14 cellular contexts compared by ENCODE assay signal in the genomic region with DNA sequence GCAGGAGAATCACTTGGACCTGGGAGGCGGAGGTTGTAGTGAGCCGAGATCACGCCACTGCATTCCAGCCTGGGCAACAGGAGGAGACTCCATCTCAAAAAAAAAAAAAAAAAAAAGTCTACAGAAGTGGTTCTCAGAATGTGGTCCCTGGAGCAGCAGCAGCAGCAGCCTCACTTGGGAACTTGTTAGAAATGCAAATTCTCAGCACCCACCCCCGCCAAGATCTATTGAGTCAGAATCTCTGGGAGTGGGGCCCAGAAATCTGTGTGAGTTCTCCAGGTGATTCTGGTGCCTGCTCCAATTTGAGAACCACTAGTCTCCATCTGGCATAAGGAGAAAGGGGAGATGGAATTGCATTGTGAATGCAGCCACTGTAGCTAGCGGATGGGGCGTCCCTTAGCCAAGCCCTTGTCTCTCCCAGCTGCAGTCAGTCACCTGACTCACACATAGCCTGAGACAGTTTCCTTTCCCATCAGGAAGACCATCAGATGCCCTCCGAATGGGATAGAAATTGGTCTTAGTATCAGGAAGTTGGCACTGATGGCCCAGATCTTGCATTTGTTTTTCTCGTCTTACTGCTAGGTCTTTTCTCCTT. TPM values are rescaled to one million over a fixed set of nuclear protein-coding genes. Genes with fewer than 3 reads are reported as not detected.
DNase-seq lines count a peak whose midpoint lies in the region; ATAC-seq and TF ChIP-seq lines count a peak whose summit lies in the region.
"Had no signal": no experiment of that assay in that cellular context is flagged by ENCODE, and none has a peak within 500 bp of the region (broad histone marks: within the 10 kb centered on the region; RNA-seq: fewer than 3 reads in every experiment).

No MANE protein-coding gene starts in this region.

- ATAC-seq in GM23338 = peak; percentile 80

- TF ChIP-seq CTCF in GM23338 (conservative IDR thresholded peaks at IDR 0.05; ENCODE audit: low read depth in 2 of 2) (no peak), dorsolateral prefrontal cortex (IDR thresholded peaks at IDR 0.05 in 54 of 56, conservative IDR thresholded peaks at IDR 0.05 in 2 of 56; ENCODE audit: low read depth in 1 of 56, partially characterized antibody in 56 of 56) (no peak)

- H3K27me3 ChIP-seq in GM23338 (ENCODE audit: insufficient read depth) (no peaks in the 10 kb centered on the region), dorsolateral prefrontal cortex (no peaks in the 10 kb centered on the region)
- H3K27me3 ChIP-seq: BLaER1 treated with 17β-estradiol and CSF1 and Interleukin-3, amounts not matched to agents 10 nM and 100 nM had no signal

- peak overlapping the region; percentile 40 for H2AFZ ChIP-seq in GM23338

- H3K4me3 Mint-ChIP-seq in GM23338 = no peak overlapping the region
- H3K4me3 Mint-ChIP-seq: CD4-positive, alpha-beta T cell had no signal

- H3K79me2 ChIP-seq in GM23338 (replicated peaks; ENCODE audit: insufficient read depth) = no peaks in the 10 kb centered on the region

- peaks cover 1% of the 10 kb centered on the region for H3K27me3 Mint-ChIP-seq in GM23338 (ENCODE audit: insufficient read depth, low read depth, poor library complexity)

- DNase-seq in GM23338 (ENCODE audit: low spot score) = no peak
- DNase-seq in dorsolateral prefrontal cortex = peak in 6 of 10 donors; percentile 41 to 85 (median 58)
- peak; percentile 25 for DNase-seq in inferior parietal cortex (ENCODE audit: extremely low spot score)
- DNase-seq in pons (ENCODE audit: low spot score) = peak; percentile 11
- no peak for DNase-seq in C1 segment of cervical spinal cord (lab: John Stamatoyannopoulos, UW)
- no peak for DNase-seq in ureter (ENCODE audit: low spot score)
- no peak for DNase-seq in DMS79 treated with DMSO at 0.1 percent for 48 hours (lab: John Stamatoyannopoulos, UW)
- DNase-seq: ACHN; CD4-positive, alpha-beta T cell; DMS79; EL; GOT3 had no signal

- no peaks in the 10 kb centered on the region for H3K36me3 Mint-ChIP-seq in GM23338 (ENCODE audit: low read depth)

- no peak overlapping the region for H3K4me3 ChIP-seq in GM23338
- peak overlapping the region in 1 of 59 donors; percentile 12 for H3K4me3 ChIP-seq in dorsolateral prefrontal cortex
- H3K4me3 ChIP-seq: BLaER1 treated with 17β-estradiol and CSF1 and Interleukin-3, amounts not matched to agents 10 nM and 100 nM; HAP-1 had no signal

- no peaks in the 10 kb centered on the region for H3F3A ChIP-seq in GM23338 (replicated peaks; ENCODE audit: low read depth)

- H3K27ac ChIP-seq in GM23338 (ENCODE audit: low read depth) = no peak overlapping the region
- peak overlapping the region in 1 of 59 donors; percentile 21 for H3K27ac ChIP-seq in dorsolateral prefrontal cortex
- H3K27ac ChIP-seq: BLaER1 treated with 17β-estradiol and CSF1 and Interleukin-3, amounts not matched to agents 10 nM and 100 nM had no signal

- intact Hi-C loops in dorsolateral prefrontal cortex (cut with DNase I) = no loop called here

- no peaks in the 10 kb centered on the region for H3K36me3 ChIP-seq in GM23338 (ENCODE audit: insufficient read depth)
- H3K36me3 ChIP-seq: BLaER1 treated with 17β-estradiol and CSF1 and Interleukin-3, amounts not matched to agents 10 nM and 100 nM; HAP-1 had no signal

- H3K9me3 Mint-ChIP-seq in GM23338 = no peaks in the 10 kb centered on the region
- H3K9me3 Mint-ChIP-seq: CD4-positive, alpha-beta T cell had no signal

- peaks cover 14% of the 10 kb centered on the region for H3K4me1 ChIP-seq in GM23338 (ENCODE audit: insufficient read depth)
- H3K4me1 ChIP-seq: BLaER1 treated with 17β-estradiol and CSF1 and Interleukin-3, amounts not matched to agents 10 nM and 100 nM; HAP-1 had no signal

- peaks cover 15% of the 10 kb centered on the region for H3K4me1 Mint-ChIP-seq in GM23338

- H3K9me2 ChIP-seq in GM23338 (ENCODE audit: insufficient read depth) = no peaks in the 10 kb centered on the region; the same call in 1 of the 2 replicates

- H3K27ac Mint-ChIP-seq in GM23338 = no peak overlapping the region
- H3K27ac Mint-ChIP-seq: CD4-positive, alpha-beta T cell had no signal

- no peaks in the 10 kb centered on the region for H4K20me1 ChIP-seq in GM23338 (replicated peaks; ENCODE audit: insufficient read depth)
- H4K20me1 ChIP-seq: BLaER1 treated with 17β-estradiol and CSF1 and Interleukin-3, amounts not matched to agents 10 nM and 100 nM had no signal

- H3K4me2 ChIP-seq in GM23338 = peak overlapping the region; percentile 55; the same call in 1 of the 2 replicates
- H3K4me2 ChIP-seq: BLaER1 treated with 17β-estradiol and CSF1 and Interleukin-3, amounts not matched to agents 10 nM and 100 nM had no signal

TF ChIP-seq in GM23338, 12 proteins besides CTCF, POLR2A, EP300 and RAD21:
- TF ChIP-seq, protein P1, sequence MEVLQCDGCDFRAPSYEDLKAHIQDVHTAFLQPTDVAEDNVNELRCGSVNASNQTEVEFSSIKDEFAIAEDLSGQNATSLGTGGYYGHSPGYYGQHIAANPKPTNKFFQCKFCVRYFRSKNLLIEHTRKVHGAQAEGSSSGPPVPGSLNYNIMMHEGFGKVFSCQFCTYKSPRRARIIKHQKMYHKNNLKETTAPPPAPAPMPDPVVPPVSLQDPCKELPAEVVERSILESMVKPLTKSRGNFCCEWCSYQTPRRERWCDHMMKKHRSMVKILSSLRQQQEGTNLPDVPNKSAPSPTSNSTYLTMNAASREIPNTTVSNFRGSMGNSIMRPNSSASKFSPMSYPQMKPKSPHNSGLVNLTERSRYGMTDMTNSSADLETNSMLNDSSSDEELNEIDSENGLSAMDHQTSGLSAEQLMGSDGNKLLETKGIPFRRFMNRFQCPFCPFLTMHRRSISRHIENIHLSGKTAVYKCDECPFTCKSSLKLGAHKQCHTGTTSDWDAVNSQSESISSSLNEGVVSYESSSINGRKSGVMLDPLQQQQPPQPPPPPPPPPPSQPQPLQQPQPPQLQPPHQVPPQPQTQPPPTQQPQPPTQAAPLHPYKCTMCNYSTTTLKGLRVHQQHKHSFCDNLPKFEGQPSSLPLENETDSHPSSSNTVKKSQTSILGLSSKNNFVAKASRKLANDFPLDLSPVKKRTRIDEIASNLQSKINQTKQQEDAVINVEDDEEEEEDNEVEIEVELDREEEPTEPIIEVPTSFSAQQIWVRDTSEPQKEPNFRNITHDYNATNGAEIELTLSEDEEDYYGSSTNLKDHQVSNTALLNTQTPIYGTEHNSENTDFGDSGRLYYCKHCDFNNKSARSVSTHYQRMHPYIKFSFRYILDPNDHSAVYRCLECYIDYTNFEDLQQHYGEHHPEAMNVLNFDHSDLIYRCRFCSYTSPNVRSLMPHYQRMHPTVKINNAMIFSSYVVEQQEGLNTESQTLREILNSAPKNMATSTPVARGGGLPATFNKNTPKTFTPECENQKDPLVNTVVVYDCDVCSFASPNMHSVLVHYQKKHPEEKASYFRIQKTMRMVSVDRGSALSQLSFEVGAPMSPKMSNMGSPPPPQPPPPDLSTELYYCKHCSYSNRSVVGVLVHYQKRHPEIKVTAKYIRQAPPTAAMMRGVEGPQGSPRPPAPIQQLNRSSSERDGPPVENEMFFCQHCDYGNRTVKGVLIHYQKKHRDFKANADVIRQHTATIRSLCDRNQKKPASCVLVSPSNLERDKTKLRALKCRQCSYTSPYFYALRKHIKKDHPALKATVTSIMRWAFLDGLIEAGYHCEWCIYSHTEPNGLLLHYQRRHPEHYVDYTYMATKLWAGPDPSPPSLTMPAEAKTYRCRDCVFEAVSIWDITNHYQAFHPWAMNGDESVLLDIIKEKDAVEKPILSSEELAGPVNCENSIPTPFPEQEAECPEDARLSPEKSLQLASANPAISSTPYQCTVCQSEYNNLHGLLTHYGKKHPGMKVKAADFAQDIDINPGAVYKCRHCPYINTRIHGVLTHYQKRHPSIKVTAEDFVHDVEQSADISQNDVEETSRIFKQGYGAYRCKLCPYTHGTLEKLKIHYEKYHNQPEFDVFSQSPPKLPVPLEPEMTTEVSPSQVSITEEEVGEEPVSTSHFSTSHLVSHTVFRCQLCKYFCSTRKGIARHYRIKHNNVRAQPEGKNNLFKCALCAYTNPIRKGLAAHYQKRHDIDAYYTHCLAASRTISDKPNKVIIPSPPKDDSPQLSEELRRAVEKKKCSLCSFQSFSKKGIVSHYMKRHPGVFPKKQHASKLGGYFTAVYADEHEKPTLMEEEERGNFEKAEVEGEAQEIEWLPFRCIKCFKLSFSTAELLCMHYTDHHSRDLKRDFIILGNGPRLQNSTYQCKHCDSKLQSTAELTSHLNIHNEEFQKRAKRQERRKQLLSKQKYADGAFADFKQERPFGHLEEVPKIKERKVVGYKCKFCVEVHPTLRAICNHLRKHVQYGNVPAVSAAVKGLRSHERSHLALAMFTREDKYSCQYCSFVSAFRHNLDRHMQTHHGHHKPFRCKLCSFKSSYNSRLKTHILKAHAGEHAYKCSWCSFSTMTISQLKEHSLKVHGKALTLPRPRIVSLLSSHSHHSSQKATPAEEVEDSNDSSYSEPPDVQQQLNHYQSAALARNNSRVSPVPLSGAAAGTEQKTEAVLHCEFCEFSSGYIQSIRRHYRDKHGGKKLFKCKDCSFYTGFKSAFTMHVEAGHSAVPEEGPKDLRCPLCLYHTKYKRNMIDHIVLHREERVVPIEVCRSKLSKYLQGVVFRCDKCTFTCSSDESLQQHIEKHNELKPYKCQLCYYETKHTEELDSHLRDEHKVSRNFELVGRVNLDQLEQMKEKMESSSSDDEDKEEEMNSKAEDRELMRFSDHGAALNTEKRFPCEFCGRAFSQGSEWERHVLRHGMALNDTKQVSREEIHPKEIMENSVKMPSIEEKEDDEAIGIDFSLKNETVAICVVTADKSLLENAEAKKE (CRISPR knock-in tag; IDR thresholded peaks at IDR 0.05) = no peak
- TF ChIP-seq EZH2 (IDR thresholded peaks at IDR 0.05; ENCODE audit: low read depth, unreplicated experiment) = no peak
- no peak for TF ChIP-seq JUNB (IDR thresholded peaks at IDR 0.05; ENCODE audit: unreplicated experiment)
- TF ChIP-seq ZNF331 (CRISPR knock-in tag; IDR thresholded peaks at IDR 0.05; ENCODE audit: low read depth) = no peak

RNA-seq across cellular contexts. Expression of a gene that starts 12.2 kb away (rescaled TPM):
- total RNA-seq in GM23338 (2014; rRNA removed; shearing (Covaris generic)) = 34.1 and 36.9 TPM in 2 replicates
- polyA plus RNA-seq in GM23338 (2016; fragmentation: Nextera tagmentation; extraction: Ambion mirVana) = 19.7 and 21.4 TPM in 2 replicates
- total RNA-seq in dorsolateral prefrontal cortex = 100 to 1,000 TPM in 1 of 120 experiments, 10 to 100 TPM in 119; 17.9 to 104 (median 46.0) TPM
- 81.0 TPM for total RNA-seq in ureter

Comparison
In these comparisons a context has a peak if more than half of its experiments do, and no peak if none do; other contexts are left out.
1. DNase-seq: peak in dorsolateral prefrontal cortex (6 of 10), inferior parietal cortex (single experiment) and pons (single experiment); none in GM23338 (single experiment), C1 segment of cervical spinal cord (0 of 14), ureter (single experiment) and DMS79 treated with DMSO at 0.1 percent for 48 hours (single experiment).